In genomic region chr15:59741274-59741906, GRCh38 we compare ENCODE assay signal across 8 cellular contexts. TPM values are rescaled to one million over a fixed set of nuclear protein-coding genes. Genes with fewer than 3 reads are reported as not detected.
DNase-seq lines count a peak whose midpoint lies in the region; ATAC-seq and TF ChIP-seq lines count a peak whose summit lies in the region.

No MANE protein-coding gene starts in this region.

- DNase-seq in Calu3 (peak; percentile 23), LHCN-M2 (ENCODE audit: low read depth) (peak; percentile 35), RWPE1 (ENCODE audit: low spot score) (peak; percentile 62), iris pigment epithelial cell (ENCODE audit: low read depth) (peak; percentile 16), stomach (no peak), nucleus accumbens (lab: John Stamatoyannopoulos, UW) (no peak)

- POLR2A ChIA-PET in RWPE1 (lab: Yijun Ruan, JAX; ENCODE audit: low non-redundant PET) = no interaction called here

- no peak overlapping the region for H3K4me3 Mint-ChIP-seq in Calu3 (ENCODE audit: low read depth, unreplicated experiment)

- no peaks in the 10 kb centered on the region for H3K4me1 ChIP-seq in stomach

- H3K27me3 ChIP-seq in stomach = peaks cover 0 to 13% (median 0%) of the 10 kb centered on the region in 3 donors

- H3K36me3 Mint-ChIP-seq in Calu3 (ENCODE audit: insufficient read depth, unreplicated experiment) = no peaks in the 10 kb centered on the region

- no peak for TF ChIP-seq POLR2A in stomach (IDR thresholded peaks at IDR 0.05)

- H3K4me1 Mint-ChIP-seq in Calu3 (ENCODE audit: low read depth, unreplicated experiment) = peaks cover 7% of the 10 kb centered on the region

- CTCF ChIA-PET in Calu3 (lab: Charles Lee) = interaction anchor here (0.5 to 1.8 kb wide), 6 partner anchors 11 to 439 kb away, joined by 3 to 17 read pairs (median 3); no protein-coding TSS in a partner anchor
- CTCF ChIA-PET in RWPE1 (lab: Yijun Ruan, JAX) = interaction anchor here (0.6 to 1.2 kb wide), 8 partner anchors 10 to 1310 kb away, joined by 3 to 5 read pairs (median 3); no protein-coding TSS in a partner anchor

- intact Hi-C loops in Calu3 (cut with micrococcal nuclease; ENCODE audit: unreplicated experiment) (loop anchor here (2.0 kb wide), 1 partner anchor 51 kb away; no protein-coding TSS in a partner anchor), stomach (cut with DNase I; ENCODE audit: low total_unique reads) (no loop called here)

- ATAC-seq in GM21529 (IDR thresholded peaks at IDR 0.05; ENCODE audit: unreplicated experiment) (no peak), GM19395 (IDR thresholded peaks at IDR 0.05; ENCODE audit: unreplicated experiment) (no peak)

- H3K27ac Mint-ChIP-seq in Calu3 (ENCODE audit: unreplicated experiment) = no peak overlapping the region

- no peak overlapping the region for H3K4me3 ChIP-seq in stomach

- peaks cover 5% of the 10 kb centered on the region for H3K9me3 Mint-ChIP-seq in Calu3 (ENCODE audit: low read depth, unreplicated experiment)

- H3K9me3 ChIP-seq in stomach = peaks cover 0 to 7% (median 4%) of the 10 kb centered on the region in 4 donors

- BruUV-seq in Calu3 (replicated peaks; lab: Mats Ljungman, UMichigan) = no TSS peak

- WGBS in stomach, 5 donors = 43 to 56% (median 54%) methylated on average over 12 of the region's 12 CpGs

- no peak for TF ChIP-seq CTCF in Calu3 (IDR thresholded peaks at IDR 0.05; ENCODE audit: unreplicated experiment)
- peak; percentile 49 for TF ChIP-seq CTCF in RWPE1 (conservative IDR thresholded peaks at IDR 0.05; ENCODE audit: low read depth)
- no peak for TF ChIP-seq CTCF in stomach (IDR thresholded peaks at IDR 0.05)

- H3K27me3 Mint-ChIP-seq in Calu3 (ENCODE audit: unreplicated experiment) = peaks cover 86% of the 10 kb centered on the region

- H3K36me3 ChIP-seq in stomach = no peaks in the 10 kb centered on the region

- no peak for TF ChIP-seq EP300 in stomach (IDR thresholded peaks at IDR 0.05)

- H3K27ac ChIP-seq in RWPE1 (no peak overlapping the region), stomach (no peak overlapping the region)

RNA-seq across cellular contexts. Expression of gene BNIP2, which starts 52.3 kb away (rescaled TPM):
- total RNA-seq in Calu3 (2022) (83.6 and 96.3 TPM in 2 replicates), LHCN-M2 (2014; rRNA removed) (158 and 229 TPM in 2 replicates), stomach (100 to 1,000 TPM in 3 of 5 donors, 10 to 100 TPM in 2; 15.2 to 194 (median 149) TPM)
- polyA plus RNA-seq in LHCN-M2 (2012) = 25.5 TPM
- polyA plus RNA-seq in stomach = 10 to 100 TPM; 23.7 to 30.9 (median 29.8) TPM

Comparison
In these comparisons a context has a peak if more than half of its experiments do, and no peak if none do; other contexts are left out.
1. DNase-seq: peak in Calu3 (single experiment), LHCN-M2 (single experiment), RWPE1 (single experiment) and iris pigment epithelial cell (single experiment); none in stomach (single experiment) and nucleus accumbens (0 of 56).